Comparison of ENCODE assay signal across 24 cellular contexts in genomic region chr3:151432624-151433372, GRCh38. TPM values are rescaled to one million over a fixed set of nuclear protein-coding genes. Genes with fewer than 3 reads are reported as not detected.
"Had no signal": no experiment of that assay in that cellular context is flagged by ENCODE, and none has a peak within 500 bp of the region (broad histone marks: within the 10 kb centered on the region; RNA-seq: fewer than 3 reads in every experiment).

No MANE protein-coding gene starts in this region.

- H3K4me3 Mint-ChIP-seq: activated CD4-positive, alpha-beta memory T cell treated with anti-CD3 and anti-CD28 coated beads for 36 hours; activated CD4-positive, alpha-beta T cell treated with anti-CD3 and anti-CD28 coated beads, Interleukin-2, amount 10 ng/mL, durations not matched to agents 7 days and 5 days; activated naive CD4-positive, alpha-beta T cell treated with anti-CD3 and anti-CD28 coated beads for 36 hours; activated naive CD8-positive, alpha-beta T cell; activated T-helper 17 cell treated with anti-CD3 and anti-CD28 coated beads, Interleukin-2, amount 50 U/mL, for 72 hours had no signal

- H3K9me3 Mint-ChIP-seq: activated CD4-positive, alpha-beta memory T cell treated with anti-CD3 and anti-CD28 coated beads for 36 hours; activated CD4-positive, alpha-beta T cell treated with anti-CD3 and anti-CD28 coated beads, Interleukin-2, amount 10 ng/mL, durations not matched to agents 7 days and 5 days; activated naive CD4-positive, alpha-beta T cell treated with anti-CD3 and anti-CD28 coated beads for 36 hours; activated T-helper 17 cell treated with anti-CD3 and anti-CD28 coated beads, Interleukin-2, amount 50 U/mL, for 72 hours had no signal

- H3K4me2 ChIP-seq: PC-9 had no signal

- H2AFZ ChIP-seq: PC-9 had no signal

- H3K4me1 Mint-ChIP-seq: activated CD4-positive, alpha-beta T cell treated with anti-CD3 and anti-CD28 coated beads, Interleukin-2, amount 10 ng/mL, durations not matched to agents 7 days and 5 days; activated T-helper 17 cell treated with anti-CD3 and anti-CD28 coated beads, Interleukin-2, amount 50 U/mL, for 72 hours had no signal

- DNase-seq: activated CD4-positive, alpha-beta memory T cell treated with anti-CD3 and anti-CD28 coated beads for 36 hours; activated CD4-positive, alpha-beta T cell treated with anti-CD3 and anti-CD28 coated beads, Interleukin-2, amount 10 ng/mL, durations not matched to agents 7 days and 5 days; activated CD4-positive, CD25-positive, alpha-beta regulatory T cell; activated CD8-positive, alpha-beta memory T cell treated with anti-CD3 and anti-CD28 coated beads for 24 hours; activated gamma-delta T cell; activated naive CD4-positive, alpha-beta T cell treated with anti-CD3 and anti-CD28 coated beads for 36 hours; activated T-cell treated with anti-CD3 and anti-CD28 coated beads, Interleukin-2, amount 50 U/mL, for 48 hours; caudate nucleus; NCI-H1105 treated with DMSO at 0.1 percent for 48 hours; NCI-H1436 treated with DMSO at 0.1 percent for 48 hours; NCI-H187; NCI-H2081; NCI-H510A treated with DMSO at 0.1 percent for 48 hours; NCI-H69; RPMI8226; T-helper 1 cell had no signal

- ATAC-seq: activated T-helper 17 cell treated with anti-CD3 and anti-CD28 coated beads, Interleukin-2, amount 50 U/mL, for 72 hours; Right ventricle myocardium inferior had no signal

- H3K27ac ChIP-seq: PC-9, SK-N-MC, VCaP had no signal

- H3K4me3 ChIP-seq: PC-9, SK-N-MC had no signal

RNA-seq across cellular contexts. Expression of gene IGSF10, which starts 28.1 kb away (rescaled TPM):
- total RNA-seq: activated CD4-positive, alpha-beta memory T cell treated with anti-CD3 and anti-CD28 coated beads for 36 hours; activated CD4-positive, alpha-beta T cell treated with anti-CD3 and anti-CD28 coated beads, Interleukin-2, amount 10 ng/mL, durations not matched to agents 7 days and 5 days; activated naive CD4-positive, alpha-beta T cell treated with anti-CD3 and anti-CD28 coated beads for 36 hours; T-helper 2 cell treated with Interferon-gamma antibody and Interleukin-4, amounts not matched to agents 100 ng/mL and 5 ng/mL, for 36 hours had no signal

RNA-seq across cellular contexts. Expression of gene P2RY12, which starts 48.2 kb away (rescaled TPM):
- total RNA-seq: activated CD4-positive, alpha-beta memory T cell treated with anti-CD3 and anti-CD28 coated beads for 36 hours; activated CD4-positive, alpha-beta T cell treated with anti-CD3 and anti-CD28 coated beads, Interleukin-2, amount 10 ng/mL, durations not matched to agents 7 days and 5 days; activated naive CD4-positive, alpha-beta T cell treated with anti-CD3 and anti-CD28 coated beads for 36 hours; activated T-helper 17 cell treated with anti-CD3 and anti-CD28 coated beads, Interleukin-2, amount 50 U/mL, for 72 hours; chondrocyte; PC-9; T-helper 2 cell treated with Interferon-gamma antibody and Interleukin-4, amounts not matched to agents 100 ng/mL and 5 ng/mL, for 36 hours had no signal
